16 cellular contexts compared by ENCODE assay signal in the genomic region with DNA sequence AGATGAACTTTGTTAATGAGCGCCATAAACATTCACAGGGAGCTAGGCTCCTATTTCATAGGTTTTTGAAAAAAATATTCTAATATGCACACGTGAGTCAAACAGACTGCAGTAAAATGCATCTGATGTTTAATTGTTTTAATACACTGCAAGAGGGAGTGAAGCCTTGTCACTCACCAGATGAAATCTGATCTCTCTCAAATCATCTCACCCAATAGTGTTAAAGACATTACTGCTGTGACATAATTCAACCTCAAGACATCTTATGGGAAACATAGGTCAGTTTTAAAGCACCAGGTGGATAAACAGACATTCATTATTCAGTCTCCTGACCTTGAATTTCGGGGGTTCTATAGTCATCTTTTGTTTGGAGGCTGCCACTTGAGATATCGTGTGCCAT.
DNase-seq lines count a peak whose midpoint lies in the region; ATAC-seq, FAIRE-seq and TF ChIP-seq lines count a peak whose summit lies in the region.
"Had no signal": no experiment of that assay in that cellular context is flagged by ENCODE, and none has a peak within 500 bp of the region (broad histone marks: within the 10 kb centered on the region; RNA-seq: fewer than 3 reads in every experiment).

No MANE protein-coding gene starts in this region.

- 77 to 88% methylated on average over 4 of the region's 4 CpGs for WGBS in testis, 2 donors

- no peaks in the 10 kb centered on the region for H4K20me1 ChIP-seq in Karpas-422 (ENCODE audit: insufficient read depth, low read depth, low read length)

- DNase-seq in COLO829 (ENCODE audit: low spot score) (peak; percentile 22), Karpas-422 (peak; percentile 60), NCI-H345 (lab: John Stamatoyannopoulos, UW) (peak; percentile 12), bronchial epithelial cell (ENCODE audit: low read depth) (peak; percentile 33), amygdala (lab: John Stamatoyannopoulos, UW) (no peak), testis (no peak), RPMI8226 (no peak)
- DNase-seq: activated CD4-positive, alpha-beta memory T cell treated with anti-CD3 and anti-CD28 coated beads for 36 hours; activated naive CD8-positive, alpha-beta T cell treated with anti-CD3 and anti-CD28 coated beads, Interleukin-2, amount 50 U/mL, for 24 hours; activated T-cell treated with anti-CD3 and anti-CD28 coated beads, Interleukin-2, amount 50 U/mL, for 72 hours; HFFc6; stimulated activated CD4-positive, alpha-beta T cell treated with anti-CD3 and anti-CD28 coated beads, Interleukin-12 subunit alpha, Interleukin-12 subunit beta, amount 100 ng/mL, for 4 hours; substantia nigra had no signal

- H2AFZ ChIP-seq in Karpas-422 (ENCODE audit: low read length): no peak overlapping the region

- TF ChIP-seq POLR2A in testis (IDR thresholded peaks at IDR 0.05): no peak

- no peak for TF ChIP-seq CTCF in bronchial epithelial cell (IDR thresholded peaks at IDR 0.05; ENCODE audit: insufficient read depth, low read length, severe bottlenecking)
- no peak for TF ChIP-seq CTCF in testis (IDR thresholded peaks at IDR 0.05)

- no peaks in the 10 kb centered on the region for H3K9me3 ChIP-seq in Karpas-422 (ENCODE audit: low read length)
- H3K9me3 ChIP-seq in testis: no peaks in the 10 kb centered on the region

- peaks cover 25% of the 10 kb centered on the region for H3K4me1 ChIP-seq in Karpas-422 (ENCODE audit: low read length)
- H3K4me1 ChIP-seq in testis: peaks cover 7% of the 10 kb centered on the region

- FAIRE-seq in bronchial epithelial cell (lab: Jason Lieb, UNC): no peak

- no peak overlapping the region for H3K4me3 ChIP-seq in Karpas-422 (ENCODE audit: low read length)
- H3K4me3 ChIP-seq in bronchial epithelial cell (ENCODE audit: low read depth, low read length): no peak overlapping the region
- no peak overlapping the region for H3K4me3 ChIP-seq in testis

- H3K9me2 ChIP-seq in Karpas-422 (replicated peaks; ENCODE audit: insufficient read depth, low read length): no peaks in the 10 kb centered on the region

- intact Hi-C loops in testis (cut with DNase I; ENCODE audit: low total_unique reads): no loop called here

- no peaks in the 10 kb centered on the region for H3K36me3 ChIP-seq in Karpas-422 (ENCODE audit: insufficient read depth, low read length)
- no peaks in the 10 kb centered on the region for H3K36me3 ChIP-seq in bronchial epithelial cell (ENCODE audit: control insufficient read depth, insufficient read depth, low read length)
- no peaks in the 10 kb centered on the region for H3K36me3 ChIP-seq in testis (ENCODE audit: low read depth, missing control alignments)

- H3K27me3 ChIP-seq in Karpas-422 (ENCODE audit: low read length): no peaks in the 10 kb centered on the region
- no peaks in the 10 kb centered on the region for H3K27me3 ChIP-seq in bronchial epithelial cell (ENCODE audit: control insufficient read depth, insufficient read depth, low read length)
- no peaks in the 10 kb centered on the region for H3K27me3 ChIP-seq in testis

- peaks cover 82% of the 10 kb centered on the region for H3K79me2 ChIP-seq in Karpas-422 (ENCODE audit: low read length)
- H3K79me2 ChIP-seq: parathyroid adenoma had no signal

- ATAC-seq in GM19397 (IDR thresholded peaks at IDR 0.05; ENCODE audit: unreplicated experiment): no peak
- ATAC-seq: activated naive CD8-positive, alpha-beta T cell treated with anti-CD3 and anti-CD28 coated beads, Interleukin-2, amount 50 U/mL, for 24 hours; activated T-cell treated with anti-CD3 and anti-CD28 coated beads, Interleukin-2, amount 50 U/mL, for 72 hours had no signal

- H3K27ac ChIP-seq in Karpas-422 (ENCODE audit: low read length) (no peak overlapping the region), testis (no peak overlapping the region)
- H3K27ac ChIP-seq: HL-60, parathyroid adenoma had no signal

- H3K9ac ChIP-seq in Karpas-422 (ENCODE audit: low read length): no peak overlapping the region
- H3K9ac ChIP-seq: parathyroid adenoma had no signal

- H3K4me2 ChIP-seq in Karpas-422 (ENCODE audit: low read depth, low read length, poor library complexity, severe bottlenecking): no peak overlapping the region

Comparison
In these comparisons a context has a peak if more than half of its experiments do, and no peak if none do; other contexts are left out.
1. DNase-seq: peak in COLO829 (single experiment), Karpas-422 (single experiment), NCI-H345 (single experiment) and bronchial epithelial cell (single experiment); none in amygdala (0 of 56), testis (single experiment) and RPMI8226 (single experiment).